ENCODE assay signal across 8 cellular contexts in genomic region chr2:155310589-155310988, GRCh38.
DNase-seq lines count a peak whose midpoint lies in the region; ATAC-seq, FAIRE-seq and TF ChIP-seq lines count a peak whose summit lies in the region.

No MANE protein-coding gene starts in this region.

- DNase-seq in DMS 273 (lab: John Stamatoyannopoulos, UW; ENCODE audit: unreplicated experiment): peak; percentile 75
- DNase-seq in NCI-H1417 (lab: John Stamatoyannopoulos, UW): peak in 2 of 3 experiments; percentile 1 to 72
- peak; percentile 2 for DNase-seq in astrocyte (ENCODE audit: low read depth)
- peak; percentile 21 for DNase-seq in HepG2 (ENCODE audit: low spot score)
- no peak for DNase-seq in germinal center (ENCODE audit: low spot score)
- DNase-seq in activated naive CD4-positive, alpha-beta T cell treated with anti-CD3 and anti-CD28 coated beads for 36 hours: no peak

- H3K9me3 ChIP-seq in astrocyte (ENCODE audit: insufficient read depth, low read depth, low read length) (no peaks in the 10 kb centered on the region), HepG2 (ENCODE audit: low read length) (no peaks in the 10 kb centered on the region)

- TF ChIP-seq POLR2A in HepG2 (IDR thresholded peaks at IDR 0.05; ENCODE audit: insufficient read depth in 1 of 2, low read depth in 2 of 2, low read length in 2 of 2): no peak
- TF ChIP-seq POLR2A in GM18505 (IDR thresholded peaks at IDR 0.05; ENCODE audit: borderline replicate concordance, extremely low read depth, insufficient read depth, insufficient read length): no peak

- H3K4me3 Mint-ChIP-seq in astrocyte (ENCODE audit: unreplicated experiment): no peak overlapping the region
- no peak overlapping the region for H3K4me3 Mint-ChIP-seq in activated naive CD4-positive, alpha-beta T cell treated with anti-CD3 and anti-CD28 coated beads for 36 hours

- TF ChIP-seq RAD21 in HepG2 (CRISPR knock-in tag; IDR thresholded peaks at IDR 0.05): no peak

- H3K9ac ChIP-seq in astrocyte (ENCODE audit: low read length): no peak overlapping the region
- H3K9ac ChIP-seq in HepG2 (ENCODE audit: insufficient read depth, low read depth, low read length): no peak overlapping the region

- H3K4me3 ChIP-seq in astrocyte (ENCODE audit: insufficient read depth, low read depth, low read length) (no peak overlapping the region), HepG2 (replicated peaks in 1 of 3; ENCODE audit: insufficient read depth in 1 of 3, low read depth in 2 of 3, low read length in 3 of 3) (no peak overlapping the region)

- TF ChIP-seq EP300 in HepG2 (IDR thresholded peaks at IDR 0.05; ENCODE audit: low read depth in 2 of 2, low read length in 2 of 2): no peak
- no peak for TF ChIP-seq EP300 in HepG2 (CRISPR knock-in tag; IDR thresholded peaks at IDR 0.05; ENCODE audit: borderline replicate concordance)

- no peaks in the 10 kb centered on the region for H3K27me3 ChIP-seq in astrocyte (ENCODE audit: insufficient read depth, low read length)
- H3K27me3 ChIP-seq in HepG2 (ENCODE audit: control insufficient read depth in 1 of 2, insufficient read depth in 2 of 2, low read length in 2 of 2): no peaks in the 10 kb centered on the region

- H2AFZ ChIP-seq in astrocyte (ENCODE audit: low read depth, low read length) (no peak overlapping the region), HepG2 (ENCODE audit: low read length) (no peak overlapping the region)

- H4K20me1 ChIP-seq in astrocyte (ENCODE audit: insufficient read depth, low read length): no peaks in the 10 kb centered on the region
- no peaks in the 10 kb centered on the region for H4K20me1 ChIP-seq in HepG2 (ENCODE audit: insufficient read depth, low read length)

- no TSS peak for BruUV-seq in HepG2 (replicated peaks; lab: Mats Ljungman, UMichigan)

- no peak overlapping the region for H3K27ac Mint-ChIP-seq in astrocyte (ENCODE audit: unreplicated experiment)
- no peak overlapping the region for H3K27ac Mint-ChIP-seq in activated naive CD4-positive, alpha-beta T cell treated with anti-CD3 and anti-CD28 coated beads for 36 hours

- no peaks in the 10 kb centered on the region for H3K27me3 Mint-ChIP-seq in astrocyte (ENCODE audit: low read depth, unreplicated experiment)
- H3K27me3 Mint-ChIP-seq in activated naive CD4-positive, alpha-beta T cell treated with anti-CD3 and anti-CD28 coated beads for 36 hours (ENCODE audit: low read depth): no peaks in the 10 kb centered on the region

- no peak overlapping the region for H3K27ac ChIP-seq in astrocyte (ENCODE audit: low read depth, low read length)
- H3K27ac ChIP-seq in HepG2 (ENCODE audit: extremely low read length, insufficient read depth, low read length): no peak overlapping the region

- no peaks in the 10 kb centered on the region for H3K36me3 ChIP-seq in astrocyte (ENCODE audit: insufficient read depth, low read length)
- H3K36me3 ChIP-seq in HepG2 (replicated peaks in 1 of 2; ENCODE audit: control insufficient read depth in 1 of 2, insufficient read depth in 2 of 2, low read length in 2 of 2): no peaks in the 10 kb centered on the region

- no peaks in the 10 kb centered on the region for H3K9me3 Mint-ChIP-seq in astrocyte (ENCODE audit: unreplicated experiment)
- H3K9me3 Mint-ChIP-seq in activated naive CD4-positive, alpha-beta T cell treated with anti-CD3 and anti-CD28 coated beads for 36 hours: no peaks in the 10 kb centered on the region

- under 1% methylated on average over 3 of the region's 3 CpGs for WGBS in HepG2 (ENCODE audit: low lambda C conversion rate)

- H3K79me2 ChIP-seq in astrocyte (ENCODE audit: insufficient read depth, low read length) (no peaks in the 10 kb centered on the region), HepG2 (ENCODE audit: insufficient read depth, low read length) (no peaks in the 10 kb centered on the region)

- H3K36me3 Mint-ChIP-seq in astrocyte (ENCODE audit: low read depth, unreplicated experiment): no peaks in the 10 kb centered on the region
- no peaks in the 10 kb centered on the region for H3K36me3 Mint-ChIP-seq in activated naive CD4-positive, alpha-beta T cell treated with anti-CD3 and anti-CD28 coated beads for 36 hours (ENCODE audit: low read depth)

- H3K4me1 ChIP-seq in astrocyte (ENCODE audit: insufficient read depth, low read length) (no peaks in the 10 kb centered on the region), HepG2 (ENCODE audit: insufficient read depth, low read length) (no peaks in the 10 kb centered on the region)

- no peak overlapping the region for H3K4me2 ChIP-seq in astrocyte (ENCODE audit: low read length)
- no peak overlapping the region for H3K4me2 ChIP-seq in HepG2 (ENCODE audit: low read depth, low read length)

- CTCF ChIA-PET in HepG2 (lab: Yijun Ruan, JAX; ENCODE audit: low intra/inter-chr PET ratio, low total read pairs): interaction anchor here (1.4 to 1.8 kb wide), 2 partner anchors 687 to 908 kb away, joined by 8 read pairs; no protein-coding TSS in a partner anchor
- CTCF ChIA-PET in activated naive CD4-positive, alpha-beta T cell treated with anti-CD3 and anti-CD28 coated beads for 36 hours (lab: Charles Lee): no interaction called here

- H3K4me1 Mint-ChIP-seq in astrocyte (ENCODE audit: low read depth, unreplicated experiment): no peaks in the 10 kb centered on the region
- no peaks in the 10 kb centered on the region for H3K4me1 Mint-ChIP-seq in activated naive CD4-positive, alpha-beta T cell treated with anti-CD3 and anti-CD28 coated beads for 36 hours (ENCODE audit: low read depth)

- FAIRE-seq in astrocyte (lab: Jason Lieb, UNC) (no peak), HepG2 (lab: Jason Lieb, UNC) (peak; percentile 8)

- in situ Hi-C loops in HepG2 (cut with HindIII; ENCODE audit: extremely low pct_ligation_motif_present, low pct_unique_long_range_greater_than_20kb): no loop called here

- POLR2A ChIA-PET in HepG2 (lab: Yijun Ruan, JAX): no interaction called here

- intact Hi-C loops in HepG2 (cut with micrococcal nuclease; ENCODE audit: unreplicated experiment): loop anchor here (1.0 to 2.0 kb wide), 3 partner anchors 54 to 908 kb away; no protein-coding TSS in a partner anchor
- intact Hi-C loops in activated naive CD4-positive, alpha-beta T cell treated with anti-CD3 and anti-CD28 coated beads for 36 hours (cut with micrococcal nuclease): loop anchor here (1.0 kb wide), 1 partner anchor 857 kb away; no protein-coding TSS in a partner anchor

- TF ChIP-seq CTCF in astrocyte (IDR thresholded peaks at IDR 0.05; ENCODE audit: insufficient read depth, low read depth, low read length) (peak; percentile 41), HepG2 (CRISPR knock-in tag; IDR thresholded peaks at IDR 0.05) (peak; percentile 44)

- ATAC-seq in GM21723 (IDR thresholded peaks at IDR 0.05; ENCODE audit: unreplicated experiment) (peak; percentile 59), HepG2 (peak; percentile 62), GM18505 (IDR thresholded peaks at IDR 0.05; ENCODE audit: unreplicated experiment) (no peak)

TF ChIP-seq in HepG2, 621 proteins besides CTCF, POLR2A, EP300 and RAD21:
- TF ChIP-seq SIX1 (CRISPR knock-in tag; IDR thresholded peaks at IDR 0.05; ENCODE audit: borderline replicate concordance): no peak
- 0 out of 2 replicates have a peak, but pooled peaks have one; percentile 23 for TF ChIP-seq SMC3 (IDR thresholded peaks at IDR 0.05; ENCODE audit: low read length)
- peak; percentile 75 for TF ChIP-seq STAG1 (CRISPR knock-in tag; IDR thresholded peaks at IDR 0.05)

Comparison
In these comparisons a context has a peak if more than half of its experiments do, and no peak if none do; other contexts are left out.
1. DNase-seq: peak in DMS 273 (single experiment), NCI-H1417 (2 of 3), astrocyte (single experiment) and HepG2 (single experiment); none in germinal center (single experiment) and activated naive CD4-positive, alpha-beta T cell treated with anti-CD3 and anti-CD28 coated beads for 36 hours (single experiment).